ENCODE assay signal across 12 cellular contexts in genomic region chr2:11257078-11257477, GRCh38.
DNase-seq lines count a peak whose midpoint lies in the region; ATAC-seq and TF ChIP-seq lines count a peak whose summit lies in the region.
"Had no signal": no experiment of that assay in that cellular context is flagged by ENCODE, and none has a peak within 500 bp of the region (broad histone marks: within the 10 kb centered on the region; RNA-seq: fewer than 3 reads in every experiment).

No MANE protein-coding gene starts in this region.

- H3K4me3 Mint-ChIP-seq in H9, result no peak overlapping the region
- H3K4me3 Mint-ChIP-seq in endodermal cell, result no peak overlapping the region
- no peak overlapping the region for H3K4me3 Mint-ChIP-seq in neural progenitor cell
- H3K4me3 Mint-ChIP-seq: CD4-positive, CD25-positive, alpha-beta regulatory T cell; IgD-negative memory B cell had no signal

- no peak overlapping the region for H2AK5ac ChIP-seq in H9 (ENCODE audit: insufficient read length, low read length)

- H3K9ac ChIP-seq in H9 (ENCODE audit: extremely low read depth, insufficient read length, low read length) (no peak overlapping the region), endodermal cell (ENCODE audit: extremely low read depth, low read length, poor library complexity, severe bottlenecking) (no peak overlapping the region), neural progenitor cell (no peak overlapping the region)
- H3K9ac ChIP-seq: BLaER1 treated with 17β-estradiol and CSF1 and Interleukin-3, amounts not matched to agents 10 nM and 100 nM had no signal

- H3K79me2 ChIP-seq in H9 (ENCODE audit: insufficient read depth, low read length) (no peaks in the 10 kb centered on the region), neural progenitor cell (ENCODE audit: low read depth) (peaks cover 14% of the 10 kb centered on the region)

- TF ChIP-seq CTCF in H9 (conservative IDR thresholded peaks at IDR 0.05) (no peak), endodermal cell (conservative IDR thresholded peaks at IDR 0.05) (no peak), neural progenitor cell (IDR thresholded peaks at IDR 0.05) (no peak), coronary artery (IDR thresholded peaks at IDR 0.05) (no peak)

- DNase-seq in ELF-1 (ENCODE audit: low read depth, low spot score), result peak; percentile 78
- peak; percentile 51 for DNase-seq in H9
- peak; percentile 52 for DNase-seq in endodermal cell
- DNase-seq in neural progenitor cell (ENCODE audit: low spot score), result peak; percentile 56
- DNase-seq in superior temporal gyrus (ENCODE audit: extremely low spot score), result no peak
- DNase-seq in coronary artery (ENCODE audit: low spot score), result no peak
- DNase-seq: ACHN; CD4-positive, CD25-positive, alpha-beta regulatory T cell; DMS53 had no signal

- peaks cover 4% of the 10 kb centered on the region for H3K36me3 ChIP-seq in endodermal cell (ENCODE audit: control insufficient read depth, insufficient read depth, low read length)
- no peaks in the 10 kb centered on the region for H3K36me3 ChIP-seq in neural progenitor cell

- H3K4me1 ChIP-seq in H9 (ENCODE audit: insufficient read depth, low read length) (no peaks in the 10 kb centered on the region; the same call in 1 of the 2 replicates), endodermal cell (ENCODE audit: control insufficient read depth, insufficient read depth, low read length) (no peaks in the 10 kb centered on the region), neural progenitor cell (no peaks in the 10 kb centered on the region)
- H3K4me1 ChIP-seq: BLaER1 treated with 17β-estradiol and CSF1 and Interleukin-3, amounts not matched to agents 10 nM and 100 nM had no signal

- H3K36me3 Mint-ChIP-seq in H9 (ENCODE audit: insufficient read depth in 1 of 3, low read depth in 3 of 3) (peaks cover 2 to 9% (median 4%) of the 10 kb centered on the region in 3 experiments; a peak in 6 of 7 replicates), endodermal cell (ENCODE audit: low read depth) (peaks cover 19% of the 10 kb centered on the region), neural progenitor cell (peaks cover 25% of the 10 kb centered on the region)

- H3K56ac ChIP-seq in H9 (ENCODE audit: insufficient read length, low read depth, low read length), result no peak overlapping the region

- 0 out of 7 replicates have a peak overlapping the region, but pooled peaks have one; percentile 26 to 63 (median 28) for H3K27ac Mint-ChIP-seq in H9
- H3K27ac Mint-ChIP-seq in endodermal cell, result no peak overlapping the region
- no peak overlapping the region for H3K27ac Mint-ChIP-seq in neural progenitor cell
- H3K27ac Mint-ChIP-seq: CD4-positive, CD25-positive, alpha-beta regulatory T cell; IgD-negative memory B cell had no signal

- H3K18ac ChIP-seq in H9 (ENCODE audit: insufficient read length, low read depth, low read length), result no peak overlapping the region

- H3K23ac ChIP-seq in H9 (ENCODE audit: insufficient read length, low read depth, low read length), result no peak overlapping the region

- H3K27ac ChIP-seq in H9 (ENCODE audit: insufficient read length, low read depth, low read length) (no peak overlapping the region), endodermal cell (ENCODE audit: low read depth, low read length) (no peak overlapping the region), neural progenitor cell (no peak overlapping the region), coronary artery (no peak overlapping the region)
- H3K27ac ChIP-seq: BLaER1 treated with 17β-estradiol and CSF1 and Interleukin-3, amounts not matched to agents 10 nM and 100 nM had no signal

- H3K27me3 ChIP-seq in H9 (ENCODE audit: insufficient read depth, low read length) (no peaks in the 10 kb centered on the region), endodermal cell (ENCODE audit: control insufficient read depth, insufficient read depth, low read length, poor library complexity, severe bottlenecking) (no peaks in the 10 kb centered on the region), neural progenitor cell (no peaks in the 10 kb centered on the region)
- H3K27me3 ChIP-seq: BLaER1 treated with 17β-estradiol and CSF1 and Interleukin-3, amounts not matched to agents 10 nM and 100 nM had no signal

- H3K27me3 Mint-ChIP-seq in H9 (ENCODE audit: low read depth) (no peaks in the 10 kb centered on the region), endodermal cell (ENCODE audit: insufficient read depth) (no peaks in the 10 kb centered on the region), neural progenitor cell (ENCODE audit: insufficient read depth, low read depth) (no peaks in the 10 kb centered on the region)
- H3K27me3 Mint-ChIP-seq: CD4-positive, CD25-positive, alpha-beta regulatory T cell; IgD-negative memory B cell had no signal

- H3K9me3 ChIP-seq in H9 (ENCODE audit: control insufficient read depth, low read depth, low read length), result no peaks in the 10 kb centered on the region
- H3K9me3 ChIP-seq in endodermal cell (ENCODE audit: control insufficient read depth, low read length), result peaks cover 2% of the 10 kb centered on the region
- H3K9me3 ChIP-seq in neural progenitor cell (ENCODE audit: low read depth), result no peaks in the 10 kb centered on the region

- no peak overlapping the region for H2BK120ac ChIP-seq in H9 (ENCODE audit: low read depth, low read length, poor library complexity, severe bottlenecking)

- no peak overlapping the region for H2BK20ac ChIP-seq in H9 (ENCODE audit: low read depth, low read length, poor library complexity, severe bottlenecking)

- H4K91ac ChIP-seq in H9 (ENCODE audit: insufficient read length, low read depth, low read length), result no peak overlapping the region

- ATAC-seq in HG03045 (IDR thresholded peaks at IDR 0.05; ENCODE audit: unreplicated experiment), result no peak

- H2BK12ac ChIP-seq in H9 (ENCODE audit: insufficient read length, low read depth, low read length), result no peak overlapping the region

- no CpG with 5 or more reads among the region's 16 CpGs for WGBS in H9 (ENCODE audit: extremely low coverage, insufficient read length, low lambda C conversion rate)
- whole genome bisulfite sequencing in endodermal cell (ENCODE audit: insufficient coverage in 1 of 2, insufficient read length in 1 of 2), 2 experiments, result 77 to 81% methylated on average over 14 to 16 of the region's 16 CpGs

- H3K4me1 Mint-ChIP-seq in H9, result peaks cover 6 to 9% of the 10 kb centered on the region in 2 experiments
- H3K4me1 Mint-ChIP-seq in endodermal cell, result no peaks in the 10 kb centered on the region
- H3K4me1 Mint-ChIP-seq in neural progenitor cell, result no peaks in the 10 kb centered on the region

- H3K9me3 Mint-ChIP-seq in H9, result peaks cover 0 to 4% of the 10 kb centered on the region in 2 experiments; a peak in 1 of 5 replicates
- H3K9me3 Mint-ChIP-seq in endodermal cell, result no peaks in the 10 kb centered on the region
- no peaks in the 10 kb centered on the region for H3K9me3 Mint-ChIP-seq in neural progenitor cell

- no peak overlapping the region for H2BK5ac ChIP-seq in H9 (ENCODE audit: insufficient read length, low read length)

- H3K79me1 ChIP-seq in H9 (ENCODE audit: insufficient read depth, low read depth, low read length, poor library complexity, severe bottlenecking), result no peaks in the 10 kb centered on the region

- no peak overlapping the region for H4K8ac ChIP-seq in H9 (replicated peaks; ENCODE audit: insufficient read length, low read depth, low read length)

- H3K4ac ChIP-seq in H9 (ENCODE audit: low read depth, low read length), result no peak overlapping the region

- no peak overlapping the region; the same call in 1 of the 2 replicates for H3K14ac ChIP-seq in H9 (ENCODE audit: insufficient read depth, low read length)

- no peak overlapping the region for H3T11ph ChIP-seq in H9 (ENCODE audit: low read length)

- H3F3A ChIP-seq in neural progenitor cell (ENCODE audit: low read depth), result no peaks in the 10 kb centered on the region

- H4K5ac ChIP-seq in H9 (ENCODE audit: insufficient read length, low read depth, low read length), result no peak overlapping the region

- H2BK15ac ChIP-seq in H9 (ENCODE audit: low read depth, low read length), result no peak overlapping the region

- H3K4me2 ChIP-seq in H9 (ENCODE audit: insufficient read depth, insufficient read length, low read length), result no peak overlapping the region
- no peak overlapping the region for H3K4me2 ChIP-seq in neural progenitor cell
- H3K4me2 ChIP-seq: BLaER1 treated with 17β-estradiol and CSF1 and Interleukin-3, amounts not matched to agents 10 nM and 100 nM had no signal

- H4K20me1 ChIP-seq in H9 (ENCODE audit: control insufficient read depth, insufficient read depth, insufficient read length) (no peaks in the 10 kb centered on the region), neural progenitor cell (ENCODE audit: low read depth) (no peaks in the 10 kb centered on the region)

- H2AFZ ChIP-seq in H9 (ENCODE audit: low read length) (no peak overlapping the region), neural progenitor cell (replicated peaks) (no peak overlapping the region)

- no peaks in the 10 kb centered on the region for H3K23me2 ChIP-seq in H9 (ENCODE audit: insufficient read length, low read depth, low read length, poor library complexity, severe bottlenecking)

- H3K4me3 ChIP-seq in endodermal cell (ENCODE audit: low read length) (no peak overlapping the region), neural progenitor cell (no peak overlapping the region), coronary artery (no peak overlapping the region)
- H3K4me3 ChIP-seq: BLaER1 treated with 17β-estradiol and CSF1 and Interleukin-3, amounts not matched to agents 10 nM and 100 nM had no signal

Comparison
In these comparisons a context has a peak if more than half of its experiments do, and no peak if none do; other contexts are left out.
1. DNase-seq: peak in ELF-1 (single experiment), H9 (single experiment), endodermal cell (single experiment) and neural progenitor cell (single experiment); none in superior temporal gyrus (single experiment) and coronary artery (single experiment).
2. H3K27ac Mint-ChIP-seq: peak in H9 (3 of 3); none in endodermal cell (single experiment) and neural progenitor cell (single experiment).